22 cellular contexts compared by ENCODE assay signal in genomic region chr14:48665077-48665784, GRCh38.
DNase-seq lines count a peak whose midpoint lies in the region; ATAC-seq, FAIRE-seq and TF ChIP-seq lines count a peak whose summit lies in the region.
"Had no signal": no experiment of that assay in that cellular context is flagged by ENCODE, and none has a peak within 500 bp of the region (broad histone marks: within the 10 kb centered on the region; RNA-seq: fewer than 3 reads in every experiment).

No MANE protein-coding gene starts in this region.

- no peaks in the 10 kb centered on the region for H3F3A ChIP-seq in PC-9 (ENCODE audit: insufficient read depth, low read depth)

- H3K36me3 ChIP-seq in PC-9 (ENCODE audit: low read depth), result no peaks in the 10 kb centered on the region
- H3K36me3 ChIP-seq: BLaER1 treated with 17β-estradiol and CSF1 and Interleukin-3, amounts not matched to agents 10 nM and 100 nM had no signal

- intact Hi-C loops in PC-9 (cut with micrococcal nuclease; ENCODE audit: unreplicated experiment), result no loop called here

- no peak overlapping the region for H3K4me2 ChIP-seq in PC-9
- H3K4me2 ChIP-seq: BLaER1 treated with 17β-estradiol and CSF1 and Interleukin-3, amounts not matched to agents 10 nM and 100 nM had no signal

- H3K4me1 ChIP-seq in PC-9 (replicated peaks; ENCODE audit: insufficient read depth), result no peaks in the 10 kb centered on the region
- H3K4me1 ChIP-seq: BLaER1 treated with 17β-estradiol and CSF1 and Interleukin-3, amounts not matched to agents 10 nM and 100 nM had no signal

- H4K20me1 ChIP-seq in PC-9 (ENCODE audit: insufficient read depth), result no peaks in the 10 kb centered on the region
- H4K20me1 ChIP-seq: BLaER1 treated with 17β-estradiol and CSF1 and Interleukin-3, amounts not matched to agents 10 nM and 100 nM had no signal

- H3K79me2 ChIP-seq in PC-9 (ENCODE audit: low read depth), result no peaks in the 10 kb centered on the region

- H3K9me3 ChIP-seq in PC-9 (ENCODE audit: insufficient read depth, low read depth), result no peaks in the 10 kb centered on the region

- H3K27ac ChIP-seq in PC-9, result no peak overlapping the region
- H3K27ac ChIP-seq: 22Rv1; BLaER1 treated with 17β-estradiol and CSF1 and Interleukin-3, amounts not matched to agents 10 nM and 100 nM had no signal

- H3K4me3 ChIP-seq in PC-9 (no peak overlapping the region), choroid plexus epithelial cell (ENCODE audit: low read depth, low read length) (no peak overlapping the region)
- H3K4me3 ChIP-seq: BLaER1 treated with 17β-estradiol and CSF1 and Interleukin-3, amounts not matched to agents 10 nM and 100 nM had no signal

- no peak for ATAC-seq in HG03097 (IDR thresholded peaks at IDR 0.05; ENCODE audit: low FRiP score, unreplicated experiment)
- no peak for ATAC-seq in SK-N-SH treated with all-trans-retinoic acid at 6 μM for 48 hours
- ATAC-seq: HCT116 had no signal

- TF ChIP-seq CTCF in PC-9 (conservative IDR thresholded peaks at IDR 0.05), result no peak
- no peak for TF ChIP-seq CTCF in choroid plexus epithelial cell (conservative IDR thresholded peaks at IDR 0.05; ENCODE audit: low read depth, low read length)

- TF ChIP-seq POLR2A in GM12891 (IDR thresholded peaks at IDR 0.05; ENCODE audit: low read depth, low read length), result no peak

- CTCF ChIA-PET in PC-9 (lab: Charles Lee), result no interaction called here

- DNase-seq in A172 (ENCODE audit: low spot score) (peak; percentile 0), PC-9 (no peak), choroid plexus epithelial cell (ENCODE audit: low read depth) (peak; percentile 0), kidney tubule cell (ENCODE audit: low spot score) (peak; percentile 3), GM12891 (ENCODE audit: insufficient read length, low spot score) (no peak), LoVo (ENCODE audit: low spot score) (no peak)
- DNase-seq: CD4-positive, alpha-beta memory T cell; DMS153; MM.1S; NCI-H1048; NCI-H1417 treated with DMSO at 0.1 percent for 48 hours; NCI-H1930; NCI-H2227 treated with DMSO at 0.1 percent for 48 hours; NCI-H510A treated with DMSO at 0.1 percent for 48 hours; NCI-H748 treated with DMSO at 0.1 percent for 48 hours; Right ventricle myocardium superior had no signal

- no peaks in the 10 kb centered on the region for H3K27me3 ChIP-seq in PC-9 (ENCODE audit: insufficient read depth, low read depth)
- H3K27me3 ChIP-seq: BLaER1 treated with 17β-estradiol and CSF1 and Interleukin-3, amounts not matched to agents 10 nM and 100 nM had no signal

- POLR2A ChIA-PET in PC-9 (lab: Charles Lee; ENCODE audit: unreplicated experiment), result no interaction called here

- H2AFZ ChIP-seq in PC-9, result 0 out of 2 replicates have a peak overlapping the region, but pooled peaks have one; percentile 14

- H3K9me2 ChIP-seq in PC-9 (ENCODE audit: insufficient read depth), result no peaks in the 10 kb centered on the region

- FAIRE-seq in GM12891 (lab: Jason Lieb, UNC), result no peak
- FAIRE-seq: H1 had no signal

- no TSS peak for BruUV-seq in PC-9 (replicated peaks; lab: Mats Ljungman, UMichigan)

TF ChIP-seq in GM12891, 5 proteins besides CTCF, POLR2A, EP300 and RAD21:
- TF ChIP-seq PAX5 (IDR thresholded peaks at IDR 0.05; ENCODE audit: insufficient read depth, low read length, severe bottlenecking), result no peak
- no peak for TF ChIP-seq POU2F2 (IDR thresholded peaks at IDR 0.05; ENCODE audit: low read depth, low read length)
- TF ChIP-seq SPI1 (IDR thresholded peaks at IDR 0.05; ENCODE audit: low read depth, low read length), result no peak
- TF ChIP-seq POLR2AphosphoS5 (IDR thresholded peaks at IDR 0.05; ENCODE audit: low read depth, low read length), result no peak
- TF ChIP-seq TAF1 (IDR thresholded peaks at IDR 0.05; ENCODE audit: low read depth, low read length), result no peak

TF ChIP-seq in SK-N-SH treated with all-trans-retinoic acid at 6 μM for 48 hours, 23 proteins besides CTCF, POLR2A, EP300 and RAD21:
- TF ChIP-seq SNAI2 (CRISPR knock-in tag; IDR thresholded peaks at IDR 0.05) (no peak), ARNTL (CRISPR knock-in tag; IDR thresholded peaks at IDR 0.05; ENCODE audit: borderline replicate concordance, low read depth) (no peak), PATZ1 (CRISPR knock-in tag; IDR thresholded peaks at IDR 0.05; ENCODE audit: borderline replicate concordance) (no peak), CREB5 (CRISPR knock-in tag; IDR thresholded peaks at IDR 0.05; ENCODE audit: low read depth) (no peak), GLIS3 (CRISPR knock-in tag; IDR thresholded peaks at IDR 0.05) (no peak), PPARA (CRISPR knock-in tag; IDR thresholded peaks at IDR 0.05; ENCODE audit: borderline replicate concordance) (no peak), ISL1 (CRISPR knock-in tag; IDR thresholded peaks at IDR 0.05) (no peak), ZNF70 (CRISPR knock-in tag; IDR thresholded peaks at IDR 0.05) (no peak), ESRRG (CRISPR knock-in tag; IDR thresholded peaks at IDR 0.05) (no peak), POU6F1 (CRISPR knock-in tag; IDR thresholded peaks at IDR 0.05; ENCODE audit: borderline replicate concordance, low read depth) (no peak), BACH2 (CRISPR knock-in tag; IDR thresholded peaks at IDR 0.05; ENCODE audit: borderline replicate concordance) (no peak)

Comparison
In these comparisons a context has a peak if more than half of its experiments do, and no peak if none do; other contexts are left out.
1. DNase-seq: peak in A172 (single experiment), choroid plexus epithelial cell (single experiment) and kidney tubule cell (single experiment); none in PC-9 (0 of 2), GM12891 (single experiment) and LoVo (single experiment).